Comparison of ENCODE assay signal across 2 cellular contexts in genomic region chr3:159877924-159878323, GRCh38.
TF ChIP-seq lines count a peak whose summit lies in the region.

No MANE protein-coding gene starts in this region.

TF ChIP-seq in HCT116, 20 proteins besides CTCF, POLR2A, EP300 and RAD21:
- peak; percentile 38 for TF ChIP-seq FOSL1 (IDR thresholded peaks at IDR 0.05; ENCODE audit: low read depth)
- TF ChIP-seq ZFX (IDR thresholded peaks at IDR 0.05): no peak
- no peak for TF ChIP-seq EGR1 (IDR thresholded peaks at IDR 0.05; ENCODE audit: low read depth)
- TF ChIP-seq TCF7L2 (IDR thresholded peaks at IDR 0.05; ENCODE audit: borderline replicate concordance, extremely low read depth, insufficient read depth, insufficient read length): no peak
- no peak for TF ChIP-seq ATF3 (IDR thresholded peaks at IDR 0.05)
- peak; percentile 55 for TF ChIP-seq JUND (IDR thresholded peaks at IDR 0.05)
- peak; percentile 45; the same call in 1 of the 2 replicates for TF ChIP-seq CBX3 (IDR thresholded peaks at IDR 0.05; ENCODE audit: low read depth)

TF ChIP-seq in SK-N-SH, 30 proteins besides CTCF, POLR2A, EP300 and RAD21:
- TF ChIP-seq SIN3A (IDR thresholded peaks at IDR 0.05; ENCODE audit: borderline replicate concordance, low read depth, low read length): no peak
- peak; percentile 39; the same call in 1 of the 2 replicates for TF ChIP-seq FOSL2 (IDR thresholded peaks at IDR 0.05; ENCODE audit: borderline replicate concordance, low read depth)
